1 cellular context compared by ENCODE assay signal in genomic region chr11:118592616-118593367, GRCh38.
TF ChIP-seq lines count a peak whose summit lies in the region.

No MANE protein-coding gene starts in this region.

TF ChIP-seq in WTC11, 78 proteins besides CTCF, POLR2A, EP300 and RAD21 (continued from another document):
- TF ChIP-seq ATF2 (CRISPR knock-in tag; IDR thresholded peaks at IDR 0.05; ENCODE audit: borderline replicate concordance, low read depth): no peak
- no peak for TF ChIP-seq CREM (CRISPR knock-in tag; IDR thresholded peaks at IDR 0.05)
- no peak for TF ChIP-seq OVOL2 (CRISPR knock-in tag; IDR thresholded peaks at IDR 0.05; ENCODE audit: borderline replicate concordance)
- TF ChIP-seq ZNF423 (CRISPR knock-in tag; IDR thresholded peaks at IDR 0.05): no peak
- TF ChIP-seq, protein P1, sequence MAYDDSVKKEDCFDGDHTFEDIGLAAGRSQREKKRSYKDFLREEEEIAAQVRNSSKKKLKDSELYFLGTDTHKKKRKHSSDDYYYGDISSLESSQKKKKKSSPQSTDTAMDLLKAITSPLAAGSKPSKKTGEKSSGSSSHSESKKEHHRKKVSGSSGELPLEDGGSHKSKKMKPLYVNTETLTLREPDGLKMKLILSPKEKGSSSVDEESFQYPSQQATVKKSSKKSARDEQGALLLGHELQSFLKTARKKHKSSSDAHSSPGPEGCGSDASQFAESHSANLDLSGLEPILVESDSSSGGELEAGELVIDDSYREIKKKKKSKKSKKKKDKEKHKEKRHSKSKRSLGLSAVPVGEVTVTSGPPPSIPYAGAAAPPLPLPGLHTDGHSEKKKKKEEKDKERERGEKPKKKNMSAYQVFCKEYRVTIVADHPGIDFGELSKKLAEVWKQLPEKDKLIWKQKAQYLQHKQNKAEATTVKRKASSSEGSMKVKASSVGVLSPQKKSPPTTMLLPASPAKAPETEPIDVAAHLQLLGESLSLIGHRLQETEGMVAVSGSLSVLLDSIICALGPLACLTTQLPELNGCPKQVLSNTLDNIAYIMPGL (CRISPR knock-in tag; IDR thresholded peaks at IDR 0.05): no peak
- no peak for TF ChIP-seq KAT7 (CRISPR knock-in tag; IDR thresholded peaks at IDR 0.05; ENCODE audit: borderline replicate concordance)
- TF ChIP-seq MXD4 (CRISPR knock-in tag; IDR thresholded peaks at IDR 0.05; ENCODE audit: borderline replicate concordance): no peak
